ENCODE assay signal across 1 cellular context in the genomic region with DNA sequence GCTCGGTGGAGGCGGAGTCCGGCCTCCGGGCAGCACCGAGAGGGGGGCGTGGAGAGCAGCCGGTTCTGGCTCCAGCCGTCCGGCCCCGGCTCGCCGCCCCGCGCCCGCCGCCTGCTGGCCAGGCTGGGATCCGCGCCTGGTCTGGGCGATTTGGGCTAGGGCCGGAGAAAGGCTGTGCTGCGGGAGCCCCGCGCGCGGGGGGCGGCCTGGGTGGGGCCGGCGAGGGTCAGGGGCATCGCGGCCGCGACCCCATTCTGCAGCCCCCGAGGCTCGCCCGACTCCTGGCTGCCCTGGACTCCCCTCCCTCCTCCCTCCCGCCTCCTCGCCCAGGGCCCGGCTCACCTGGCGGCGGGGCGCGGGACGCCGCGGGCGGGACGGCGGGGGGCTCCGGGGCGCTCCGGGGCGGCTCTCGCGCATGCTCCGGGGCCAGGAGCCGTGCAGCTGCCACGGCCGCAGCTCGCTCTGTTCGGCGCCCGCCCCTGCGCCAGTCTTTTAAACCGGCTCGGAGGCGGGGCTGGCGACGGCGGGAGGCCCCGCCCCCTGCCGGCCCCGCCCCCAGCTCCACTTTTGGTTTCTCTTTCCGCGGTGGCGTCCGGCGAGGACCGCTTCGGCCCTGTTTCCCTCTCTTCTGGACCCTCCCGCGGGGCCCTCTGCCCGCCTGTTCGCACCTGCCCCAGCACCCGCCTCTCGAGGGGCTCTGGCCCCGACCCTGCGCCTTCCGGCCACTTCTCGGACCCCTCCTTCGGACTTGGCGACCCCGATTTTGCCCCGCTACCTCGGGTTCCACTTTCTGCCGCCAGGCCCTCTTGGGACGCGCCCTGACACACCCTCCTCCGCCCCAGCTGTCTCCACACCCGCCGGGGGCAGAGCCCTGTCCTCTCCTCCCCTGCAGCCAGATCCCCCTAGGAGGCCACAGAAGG.
TF ChIP-seq lines count a peak whose summit lies in the region.

A gene with protein sequence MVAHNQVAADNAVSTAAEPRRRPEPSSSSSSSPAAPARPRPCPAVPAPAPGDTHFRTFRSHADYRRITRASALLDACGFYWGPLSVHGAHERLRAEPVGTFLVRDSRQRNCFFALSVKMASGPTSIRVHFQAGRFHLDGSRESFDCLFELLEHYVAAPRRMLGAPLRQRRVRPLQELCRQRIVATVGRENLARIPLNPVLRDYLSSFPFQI (minus strand): TSS at position 468 of the 920 bp plus-strand sequence. CDS start 726 bp downstream, outside the sequence.

TF ChIP-seq in HEK293, 187 proteins besides CTCF, POLR2A, EP300 and RAD21 (continued from another document and continues in another):
- TF ChIP-seq ZNF214 (tag by site-specific recombination; IDR thresholded peaks at IDR 0.05; ENCODE audit: borderline replicate concordance) = no peak
- TF ChIP-seq ZNF670 (tag by site-specific recombination; IDR thresholded peaks at IDR 0.05; ENCODE audit: low read depth) = no peak
- no peak for TF ChIP-seq ZNF558 (tag by site-specific recombination; IDR thresholded peaks at IDR 0.05)
- TF ChIP-seq ZNF350 (tag by site-specific recombination; IDR thresholded peaks at IDR 0.05) = no peak
- TF ChIP-seq HOXA7 (CRISPR knock-in tag; IDR thresholded peaks at IDR 0.05; ENCODE audit: borderline replicate concordance) = no peak
- TF ChIP-seq ZNF423 (tag by site-specific recombination; IDR thresholded peaks at IDR 0.05) = no peak
- no peak for TF ChIP-seq HOXD13 (CRISPR knock-in tag; IDR thresholded peaks at IDR 0.05; ENCODE audit: borderline replicate concordance)
- TF ChIP-seq ZNF544 (tag by site-specific recombination; IDR thresholded peaks at IDR 0.05) = no peak
- TF ChIP-seq ZNF473 (tag by site-specific recombination; IDR thresholded peaks at IDR 0.05) = no peak
- peak; percentile 76 for TF ChIP-seq SP2 (tag by site-specific recombination; IDR thresholded peaks at IDR 0.05)
- TF ChIP-seq SP7 (tag by site-specific recombination; IDR thresholded peaks at IDR 0.05) = peak; percentile 76; the same call in 1 of the 2 replicates
- 0 out of 2 replicates have a peak, but pooled peaks have one; percentile 48 for TF ChIP-seq MYNN (tag by site-specific recombination; IDR thresholded peaks at IDR 0.05; ENCODE audit: borderline replicate concordance)
- TF ChIP-seq SALL2 (tag by site-specific recombination; IDR thresholded peaks at IDR 0.05; ENCODE audit: borderline replicate concordance) = no peak
- TF ChIP-seq, protein P1, sequence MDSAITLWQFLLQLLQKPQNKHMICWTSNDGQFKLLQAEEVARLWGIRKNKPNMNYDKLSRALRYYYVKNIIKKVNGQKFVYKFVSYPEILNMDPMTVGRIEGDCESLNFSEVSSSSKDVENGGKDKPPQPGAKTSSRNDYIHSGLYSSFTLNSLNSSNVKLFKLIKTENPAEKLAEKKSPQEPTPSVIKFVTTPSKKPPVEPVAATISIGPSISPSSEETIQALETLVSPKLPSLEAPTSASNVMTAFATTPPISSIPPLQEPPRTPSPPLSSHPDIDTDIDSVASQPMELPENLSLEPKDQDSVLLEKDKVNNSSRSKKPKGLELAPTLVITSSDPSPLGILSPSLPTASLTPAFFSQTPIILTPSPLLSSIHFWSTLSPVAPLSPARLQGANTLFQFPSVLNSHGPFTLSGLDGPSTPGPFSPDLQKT (IDR thresholded peaks at IDR 0.05; ENCODE audit: borderline replicate concordance, low read depth, low read length) = no peak; the same call in 1 of the 2 replicates
- TF ChIP-seq ZIC2 (tag by site-specific recombination; IDR thresholded peaks at IDR 0.05) = peak; percentile 90; the same call in 1 of the 2 replicates
- TF ChIP-seq BCL11B (tag by site-specific recombination; IDR thresholded peaks at IDR 0.05; ENCODE audit: low read depth) = peak; percentile 81
- peak; percentile 7; the same call in 1 of the 2 replicates for TF ChIP-seq ZSCAN30 (tag by site-specific recombination; IDR thresholded peaks at IDR 0.05)
- no peak for TF ChIP-seq ZNF664 (tag by site-specific recombination; IDR thresholded peaks at IDR 0.05)
- no peak for TF ChIP-seq MZF1 (tag by site-specific recombination; IDR thresholded peaks at IDR 0.05; ENCODE audit: borderline replicate concordance)
- peak; percentile 80 for TF ChIP-seq ZBTB8A (tag by site-specific recombination; IDR thresholded peaks at IDR 0.05)
- peak; percentile 19; the same call in 1 of the 2 replicates for TF ChIP-seq EGR2 (tag by site-specific recombination; IDR thresholded peaks at IDR 0.05; ENCODE audit: low read depth)
- no peak for TF ChIP-seq HOXC10 (CRISPR knock-in tag; IDR thresholded peaks at IDR 0.05)
- TF ChIP-seq SCRT2 (tag by site-specific recombination; IDR thresholded peaks at IDR 0.05) = no peak
- TF ChIP-seq ZXDB (tag by site-specific recombination; IDR thresholded peaks at IDR 0.05) = peak; percentile 85
- TF ChIP-seq, protein P2, sequence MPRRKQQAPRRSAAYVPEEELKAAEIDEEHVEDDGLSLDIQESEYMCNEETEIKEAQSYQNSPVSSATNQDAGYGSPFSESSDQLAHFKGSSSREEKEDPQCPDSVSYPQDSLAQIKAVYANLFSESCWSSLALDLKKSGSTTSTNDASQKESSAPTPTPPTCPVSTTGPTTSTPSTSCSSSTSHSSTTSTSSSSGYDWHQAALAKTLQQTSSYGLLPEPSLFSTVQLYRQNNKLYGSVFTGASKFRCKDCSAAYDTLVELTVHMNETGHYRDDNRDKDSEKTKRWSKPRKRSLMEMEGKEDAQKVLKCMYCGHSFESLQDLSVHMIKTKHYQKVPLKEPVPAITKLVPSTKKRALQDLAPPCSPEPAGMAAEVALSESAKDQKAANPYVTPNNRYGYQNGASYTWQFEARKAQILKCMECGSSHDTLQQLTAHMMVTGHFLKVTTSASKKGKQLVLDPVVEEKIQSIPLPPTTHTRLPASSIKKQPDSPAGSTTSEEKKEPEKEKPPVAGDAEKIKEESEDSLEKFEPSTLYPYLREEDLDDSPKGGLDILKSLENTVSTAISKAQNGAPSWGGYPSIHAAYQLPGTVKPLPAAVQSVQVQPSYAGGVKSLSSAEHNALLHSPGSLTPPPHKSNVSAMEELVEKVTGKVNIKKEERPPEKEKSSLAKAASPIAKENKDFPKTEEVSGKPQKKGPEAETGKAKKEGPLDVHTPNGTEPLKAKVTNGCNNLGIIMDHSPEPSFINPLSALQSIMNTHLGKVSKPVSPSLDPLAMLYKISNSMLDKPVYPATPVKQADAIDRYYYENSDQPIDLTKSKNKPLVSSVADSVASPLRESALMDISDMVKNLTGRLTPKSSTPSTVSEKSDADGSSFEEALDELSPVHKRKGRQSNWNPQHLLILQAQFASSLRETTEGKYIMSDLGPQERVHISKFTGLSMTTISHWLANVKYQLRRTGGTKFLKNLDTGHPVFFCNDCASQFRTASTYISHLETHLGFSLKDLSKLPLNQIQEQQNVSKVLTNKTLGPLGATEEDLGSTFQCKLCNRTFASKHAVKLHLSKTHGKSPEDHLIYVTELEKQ (tag by site-specific recombination; IDR thresholded peaks at IDR 0.05; ENCODE audit: borderline replicate concordance) = no peak
- TF ChIP-seq ZEB2 (tag by site-specific recombination; IDR thresholded peaks at IDR 0.05) = peak; percentile 55
- no peak for TF ChIP-seq ZNF132 (tag by site-specific recombination; IDR thresholded peaks at IDR 0.05; ENCODE audit: borderline replicate concordance)
- TF ChIP-seq ZNF239 (tag by site-specific recombination; IDR thresholded peaks at IDR 0.05) = no peak
- TF ChIP-seq ZNF629 (tag by site-specific recombination; IDR thresholded peaks at IDR 0.05) = 0 out of 2 replicates have a peak, but pooled peaks have one; percentile 14
- TF ChIP-seq ZNF626 (tag by site-specific recombination; IDR thresholded peaks at IDR 0.05) = no peak
- TF ChIP-seq ZNF221 (tag by site-specific recombination; IDR thresholded peaks at IDR 0.05; ENCODE audit: borderline replicate concordance) = no peak
- no peak; the same call in 1 of the 2 replicates for TF ChIP-seq ZNF2 (tag by site-specific recombination; IDR thresholded peaks at IDR 0.05)
- TF ChIP-seq BCL11A (tag by site-specific recombination; IDR thresholded peaks at IDR 0.05; ENCODE audit: low read depth) = 0 out of 2 replicates have a peak, but pooled peaks have one; percentile 38
- TF ChIP-seq, protein P3, sequence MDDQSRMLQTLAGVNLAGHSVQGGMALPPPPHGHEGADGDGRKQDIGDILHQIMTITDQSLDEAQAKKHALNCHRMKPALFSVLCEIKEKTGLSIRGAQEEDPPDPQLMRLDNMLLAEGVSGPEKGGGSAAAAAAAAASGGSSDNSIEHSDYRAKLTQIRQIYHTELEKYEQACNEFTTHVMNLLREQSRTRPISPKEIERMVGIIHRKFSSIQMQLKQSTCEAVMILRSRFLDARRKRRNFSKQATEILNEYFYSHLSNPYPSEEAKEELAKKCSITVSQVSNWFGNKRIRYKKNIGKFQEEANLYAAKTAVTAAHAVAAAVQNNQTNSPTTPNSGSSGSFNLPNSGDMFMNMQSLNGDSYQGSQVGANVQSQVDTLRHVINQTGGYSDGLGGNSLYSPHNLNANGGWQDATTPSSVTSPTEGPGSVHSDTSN (CRISPR knock-in tag; IDR thresholded peaks at IDR 0.05) = peak; percentile 51; the same call in 1 of the 2 replicates
- TF ChIP-seq ZNF24 (tag by site-specific recombination; IDR thresholded peaks at IDR 0.05) = no peak
- no peak for TF ChIP-seq ZNF555 (tag by site-specific recombination; conservative IDR thresholded peaks at IDR 0.05)
- no peak for TF ChIP-seq ZNF571 (tag by site-specific recombination; IDR thresholded peaks at IDR 0.05)
- no peak for TF ChIP-seq ZNF621 (tag by site-specific recombination; IDR thresholded peaks at IDR 0.05)
- peak; percentile 64; the same call in 1 of the 2 replicates for TF ChIP-seq ZNF843 (tag by site-specific recombination; IDR thresholded peaks at IDR 0.05)
- TF ChIP-seq, protein P4, sequence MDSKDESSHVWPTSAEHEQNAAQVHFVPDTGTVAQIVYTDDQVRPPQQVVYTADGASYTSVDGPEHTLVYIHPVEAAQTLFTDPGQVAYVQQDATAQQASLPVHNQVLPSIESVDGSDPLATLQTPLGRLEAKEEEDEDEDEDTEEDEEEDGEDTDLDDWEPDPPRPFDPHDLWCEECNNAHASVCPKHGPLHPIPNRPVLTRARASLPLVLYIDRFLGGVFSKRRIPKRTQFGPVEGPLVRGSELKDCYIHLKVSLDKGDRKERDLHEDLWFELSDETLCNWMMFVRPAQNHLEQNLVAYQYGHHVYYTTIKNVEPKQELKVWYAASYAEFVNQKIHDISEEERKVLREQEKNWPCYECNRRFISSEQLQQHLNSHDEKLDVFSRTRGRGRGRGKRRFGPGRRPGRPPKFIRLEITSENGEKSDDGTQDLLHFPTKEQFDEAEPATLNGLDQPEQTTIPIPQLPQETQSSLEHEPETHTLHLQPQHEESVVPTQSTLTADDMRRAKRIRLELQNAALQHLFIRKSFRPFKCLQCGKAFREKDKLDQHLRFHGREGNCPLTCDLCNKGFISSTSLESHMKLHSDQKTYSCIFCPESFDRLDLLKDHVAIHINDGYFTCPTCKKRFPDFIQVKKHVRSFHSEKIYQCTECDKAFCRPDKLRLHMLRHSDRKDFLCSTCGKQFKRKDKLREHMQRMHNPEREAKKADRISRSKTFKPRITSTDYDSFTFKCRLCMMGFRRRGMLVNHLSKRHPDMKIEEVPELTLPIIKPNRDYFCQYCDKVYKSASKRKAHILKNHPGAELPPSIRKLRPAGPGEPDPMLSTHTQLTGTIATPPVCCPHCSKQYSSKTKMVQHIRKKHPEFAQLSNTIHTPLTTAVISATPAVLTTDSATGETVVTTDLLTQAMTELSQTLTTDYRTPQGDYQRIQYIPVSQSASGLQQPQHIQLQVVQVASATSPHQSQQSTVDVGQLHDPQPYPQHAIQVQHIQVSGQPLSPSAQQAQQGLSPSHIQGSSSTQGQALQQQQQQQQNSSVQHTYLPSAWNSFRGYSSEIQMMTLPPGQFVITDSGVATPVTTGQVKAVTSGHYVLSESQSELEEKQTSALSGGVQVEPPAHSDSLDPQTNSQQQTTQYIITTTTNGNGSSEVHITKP (tag by site-specific recombination; IDR thresholded peaks at IDR 0.05) = no peak
- no peak for TF ChIP-seq ZNF404 (tag by site-specific recombination; IDR thresholded peaks at IDR 0.05)
- no peak for TF ChIP-seq ZNF416 (tag by site-specific recombination; IDR thresholded peaks at IDR 0.05)
- TF ChIP-seq, protein P5, sequence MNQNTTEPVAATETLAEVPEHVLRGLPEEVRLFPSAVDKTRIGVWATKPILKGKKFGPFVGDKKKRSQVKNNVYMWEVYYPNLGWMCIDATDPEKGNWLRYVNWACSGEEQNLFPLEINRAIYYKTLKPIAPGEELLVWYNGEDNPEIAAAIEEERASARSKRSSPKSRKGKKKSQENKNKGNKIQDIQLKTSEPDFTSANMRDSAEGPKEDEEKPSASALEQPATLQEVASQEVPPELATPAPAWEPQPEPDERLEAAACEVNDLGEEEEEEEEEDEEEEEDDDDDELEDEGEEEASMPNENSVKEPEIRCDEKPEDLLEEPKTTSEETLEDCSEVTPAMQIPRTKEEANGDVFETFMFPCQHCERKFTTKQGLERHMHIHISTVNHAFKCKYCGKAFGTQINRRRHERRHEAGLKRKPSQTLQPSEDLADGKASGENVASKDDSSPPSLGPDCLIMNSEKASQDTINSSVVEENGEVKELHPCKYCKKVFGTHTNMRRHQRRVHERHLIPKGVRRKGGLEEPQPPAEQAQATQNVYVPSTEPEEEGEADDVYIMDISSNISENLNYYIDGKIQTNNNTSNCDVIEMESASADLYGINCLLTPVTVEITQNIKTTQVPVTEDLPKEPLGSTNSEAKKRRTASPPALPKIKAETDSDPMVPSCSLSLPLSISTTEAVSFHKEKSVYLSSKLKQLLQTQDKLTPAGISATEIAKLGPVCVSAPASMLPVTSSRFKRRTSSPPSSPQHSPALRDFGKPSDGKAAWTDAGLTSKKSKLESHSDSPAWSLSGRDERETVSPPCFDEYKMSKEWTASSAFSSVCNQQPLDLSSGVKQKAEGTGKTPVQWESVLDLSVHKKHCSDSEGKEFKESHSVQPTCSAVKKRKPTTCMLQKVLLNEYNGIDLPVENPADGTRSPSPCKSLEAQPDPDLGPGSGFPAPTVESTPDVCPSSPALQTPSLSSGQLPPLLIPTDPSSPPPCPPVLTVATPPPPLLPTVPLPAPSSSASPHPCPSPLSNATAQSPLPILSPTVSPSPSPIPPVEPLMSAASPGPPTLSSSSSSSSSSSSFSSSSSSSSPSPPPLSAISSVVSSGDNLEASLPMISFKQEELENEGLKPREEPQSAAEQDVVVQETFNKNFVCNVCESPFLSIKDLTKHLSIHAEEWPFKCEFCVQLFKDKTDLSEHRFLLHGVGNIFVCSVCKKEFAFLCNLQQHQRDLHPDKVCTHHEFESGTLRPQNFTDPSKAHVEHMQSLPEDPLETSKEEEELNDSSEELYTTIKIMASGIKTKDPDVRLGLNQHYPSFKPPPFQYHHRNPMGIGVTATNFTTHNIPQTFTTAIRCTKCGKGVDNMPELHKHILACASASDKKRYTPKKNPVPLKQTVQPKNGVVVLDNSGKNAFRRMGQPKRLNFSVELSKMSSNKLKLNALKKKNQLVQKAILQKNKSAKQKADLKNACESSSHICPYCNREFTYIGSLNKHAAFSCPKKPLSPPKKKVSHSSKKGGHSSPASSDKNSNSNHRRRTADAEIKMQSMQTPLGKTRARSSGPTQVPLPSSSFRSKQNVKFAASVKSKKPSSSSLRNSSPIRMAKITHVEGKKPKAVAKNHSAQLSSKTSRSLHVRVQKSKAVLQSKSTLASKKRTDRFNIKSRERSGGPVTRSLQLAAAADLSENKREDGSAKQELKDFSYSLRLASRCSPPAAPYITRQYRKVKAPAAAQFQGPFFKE (tag by site-specific recombination; IDR thresholded peaks at IDR 0.05; ENCODE audit: borderline replicate concordance) = no peak
- TF ChIP-seq ZNF341 (tag by site-specific recombination; IDR thresholded peaks at IDR 0.05; ENCODE audit: low read depth) = peak; percentile 57
